1 cellular context compared by ENCODE assay signal in the genomic region with DNA sequence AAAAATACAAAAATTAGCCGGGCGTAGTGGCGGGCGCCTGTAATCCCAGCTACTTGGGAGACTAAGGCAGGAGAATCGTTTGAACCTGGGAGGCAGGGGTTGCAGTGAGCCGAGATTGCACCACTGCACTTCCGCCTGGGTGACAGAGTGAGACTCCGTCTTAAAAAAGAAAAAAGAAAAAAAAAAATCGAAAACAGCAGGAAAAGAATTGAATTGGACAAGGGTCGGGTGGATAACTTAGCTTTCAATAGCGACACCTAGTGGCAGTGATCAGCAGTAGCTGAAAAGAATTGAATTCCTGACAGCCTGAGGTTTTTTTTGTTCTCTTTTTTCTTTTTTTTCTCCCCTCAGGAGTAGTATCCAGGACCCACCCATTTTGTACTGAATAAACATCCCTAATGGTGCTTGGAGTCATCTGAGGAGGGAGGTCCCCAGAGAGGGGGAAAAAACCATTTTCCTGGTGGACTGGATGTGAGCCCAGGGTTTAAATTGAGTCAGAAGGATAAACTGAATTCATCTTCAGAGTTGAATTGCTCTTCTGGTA.
A peak's percentile ranks its signal among the peaks of the same experiment; 100 is the strongest.
TF ChIP-seq lines count a peak whose summit lies in the region.

No MANE protein-coding gene starts in this region.

TF ChIP-seq in GM12878, 131 proteins besides CTCF, POLR2A, EP300 and RAD21 (continued from another document):
- TF ChIP-seq, protein P1, sequence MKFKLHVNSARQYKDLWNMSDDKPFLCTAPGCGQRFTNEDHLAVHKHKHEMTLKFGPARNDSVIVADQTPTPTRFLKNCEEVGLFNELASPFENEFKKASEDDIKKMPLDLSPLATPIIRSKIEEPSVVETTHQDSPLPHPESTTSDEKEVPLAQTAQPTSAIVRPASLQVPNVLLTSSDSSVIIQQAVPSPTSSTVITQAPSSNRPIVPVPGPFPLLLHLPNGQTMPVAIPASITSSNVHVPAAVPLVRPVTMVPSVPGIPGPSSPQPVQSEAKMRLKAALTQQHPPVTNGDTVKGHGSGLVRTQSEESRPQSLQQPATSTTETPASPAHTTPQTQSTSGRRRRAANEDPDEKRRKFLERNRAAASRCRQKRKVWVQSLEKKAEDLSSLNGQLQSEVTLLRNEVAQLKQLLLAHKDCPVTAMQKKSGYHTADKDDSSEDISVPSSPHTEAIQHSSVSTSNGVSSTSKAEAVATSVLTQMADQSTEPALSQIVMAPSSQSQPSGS (IDR thresholded peaks at IDR 0.05; ENCODE audit: low read length), result no peak
- TF ChIP-seq EZH2 (IDR thresholded peaks at IDR 0.05; ENCODE audit: borderline replicate concordance, control insufficient read depth, low read depth, low read length) (no peak), POU2F2 (IDR thresholded peaks at IDR 0.05; ENCODE audit: borderline replicate concordance, low read depth, low read length) (no peak), IRF4 (IDR thresholded peaks at IDR 0.05; ENCODE audit: low read depth, low read length) (no peak), NRF1 (conservative IDR thresholded peaks at IDR 0.05; ENCODE audit: low read depth, low read length) (no peak), STAT3 (IDR thresholded peaks at IDR 0.05; ENCODE audit: low read depth, low read length) (no peak), MAX (IDR thresholded peaks at IDR 0.05; ENCODE audit: low read depth, low read length) (no peak), CREB1 (IDR thresholded peaks at IDR 0.05; ENCODE audit: low read depth) (no peak), JUND (IDR thresholded peaks at IDR 0.05; ENCODE audit: low read depth, low read length) (no peak), HSF1 (IDR thresholded peaks at IDR 0.05; ENCODE audit: low read depth, low read length) (no peak), SMC3 (IDR thresholded peaks at IDR 0.05; ENCODE audit: borderline replicate concordance, low read length) (peak; percentile 93), SUPT20H (IDR thresholded peaks at IDR 0.05; ENCODE audit: borderline replicate concordance, control insufficient read depth, low read depth, low read length) (no peak), NBN (IDR thresholded peaks at IDR 0.05) (peak; percentile 60), GABPA (IDR thresholded peaks at IDR 0.05; ENCODE audit: low read depth) (no peak), MYB (IDR thresholded peaks at IDR 0.05; ENCODE audit: borderline replicate concordance, low read depth, low read length) (no peak), CHD4 (IDR thresholded peaks at IDR 0.05) (no peak), GATAD2B (conservative IDR thresholded peaks at IDR 0.05; ENCODE audit: low read depth) (no peak)
- TF ChIP-seq, protein P2, sequence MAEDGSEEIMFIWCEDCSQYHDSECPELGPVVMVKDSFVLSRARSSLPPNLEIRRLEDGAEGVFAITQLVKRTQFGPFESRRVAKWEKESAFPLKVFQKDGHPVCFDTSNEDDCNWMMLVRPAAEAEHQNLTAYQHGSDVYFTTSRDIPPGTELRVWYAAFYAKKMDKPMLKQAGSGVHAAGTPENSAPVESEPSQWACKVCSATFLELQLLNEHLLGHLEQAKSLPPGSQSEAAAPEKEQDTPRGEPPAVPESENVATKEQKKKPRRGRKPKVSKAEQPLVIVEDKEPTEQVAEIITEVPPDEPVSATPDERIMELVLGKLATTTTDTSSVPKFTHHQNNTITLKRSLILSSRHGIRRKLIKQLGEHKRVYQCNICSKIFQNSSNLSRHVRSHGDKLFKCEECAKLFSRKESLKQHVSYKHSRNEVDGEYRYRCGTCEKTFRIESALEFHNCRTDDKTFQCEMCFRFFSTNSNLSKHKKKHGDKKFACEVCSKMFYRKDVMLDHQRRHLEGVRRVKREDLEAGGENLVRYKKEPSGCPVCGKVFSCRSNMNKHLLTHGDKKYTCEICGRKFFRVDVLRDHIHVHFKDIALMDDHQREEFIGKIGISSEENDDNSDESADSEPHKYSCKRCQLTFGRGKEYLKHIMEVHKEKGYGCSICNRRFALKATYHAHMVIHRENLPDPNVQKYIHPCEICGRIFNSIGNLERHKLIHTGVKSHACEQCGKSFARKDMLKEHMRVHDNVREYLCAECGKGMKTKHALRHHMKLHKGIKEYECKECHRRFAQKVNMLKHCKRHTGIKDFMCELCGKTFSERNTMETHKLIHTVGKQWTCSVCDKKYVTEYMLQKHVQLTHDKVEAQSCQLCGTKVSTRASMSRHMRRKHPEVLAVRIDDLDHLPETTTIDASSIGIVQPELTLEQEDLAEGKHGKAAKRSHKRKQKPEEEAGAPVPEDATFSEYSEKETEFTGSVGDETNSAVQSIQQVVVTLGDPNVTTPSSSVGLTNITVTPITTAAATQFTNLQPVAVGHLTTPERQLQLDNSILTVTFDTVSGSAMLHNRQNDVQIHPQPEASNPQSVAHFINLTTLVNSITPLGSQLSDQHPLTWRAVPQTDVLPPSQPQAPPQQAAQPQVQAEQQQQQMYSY (CRISPR knock-in tag; IDR thresholded peaks at IDR 0.05), result no peak
TF ChIP-seq in GM12878: peak in this region for 5.
